31 cellular contexts compared by ENCODE assay signal in genomic region chr19:1293782-1294621, GRCh38. TPM values are rescaled to one million over a fixed set of nuclear protein-coding genes. Genes with fewer than 3 reads are reported as not detected.
"Had no signal": no experiment of that assay in that cellular context is flagged by ENCODE, and none has a peak within 500 bp of the region (broad histone marks: within the 10 kb centered on the region; RNA-seq: fewer than 3 reads in every experiment).

No MANE protein-coding gene starts in this region.

- H3K4me3 Mint-ChIP-seq: endodermal cell, nephron progenitor cell had no signal

- H3K27ac ChIP-seq: dorsolateral prefrontal cortex, epithelial cell of prostate, gastrocnemius medialis, heart left ventricle, hepatocyte, left lung, ovary, psoas muscle, skin epidermis, spleen, suprapubic skin, transverse colon, upper lobe of right lung, uterus had no signal

- H3K36me3 Mint-ChIP-seq: naive thymus-derived CD4-positive, alpha-beta T cell had no signal

- H3K9me3 Mint-ChIP-seq: endodermal cell; nephron progenitor cell; stimulated activated naive CD8-positive, alpha-beta T cell treated with anti-CD3 and anti-CD28 coated beads, Interleukin-15, amount 100 ng/mL, for 72 hours had no signal

- H3K27me3 ChIP-seq: hepatocyte had no signal

- H3K4me1 Mint-ChIP-seq: endodermal cell had no signal

- H3K4me2 ChIP-seq: hepatocyte had no signal

- ATAC-seq: esophagus mucosa; gastrocnemius medialis; heart left ventricle; left cardiac atrium; left lung; naive thymus-derived CD4-positive, alpha-beta T cell; psoas muscle; right cardiac atrium; stimulated activated naive CD8-positive, alpha-beta T cell treated with anti-CD3 and anti-CD28 coated beads, Interleukin-15, amount 100 ng/mL, for 72 hours; upper lobe of right lung had no signal

- H3K4me3 ChIP-seq: dorsolateral prefrontal cortex, gastrocnemius medialis, heart left ventricle, hepatocyte, left lung, ovary, psoas muscle, skin epidermis, spleen, suprapubic skin, transverse colon, upper lobe of right lung, uterus had no signal

- H3K4me1 ChIP-seq: psoas muscle, upper lobe of right lung had no signal

- DNase-seq: dorsolateral prefrontal cortex; effector CD4-positive, alpha-beta T cell; endodermal cell; foreskin fibroblast; gastrocnemius medialis; heart left ventricle; left cardiac atrium; left lung; mesendoderm; midbrain; naive thymus-derived CD4-positive, alpha-beta T cell; nephron progenitor cell; occipital lobe; ovary; posterior cingulate gyrus; psoas muscle; right cardiac atrium; spleen; stimulated activated CD4-positive, alpha-beta T cell treated with anti-CD3 and anti-CD28 coated beads, Interleukin-2, amount 100 ng/mL, for 48 hours; stimulated activated naive CD4-positive, alpha-beta T cell; stimulated activated naive CD8-positive, alpha-beta T cell treated with anti-CD3 and anti-CD28 coated beads, Interleukin-15, amount 100 ng/mL, for 72 hours; transverse colon; upper lobe of right lung; uterus had no signal

- H3K27ac Mint-ChIP-seq: endodermal cell; naive thymus-derived CD4-positive, alpha-beta T cell; nephron progenitor cell; stimulated activated naive CD8-positive, alpha-beta T cell treated with anti-CD3 and anti-CD28 coated beads, Interleukin-15, amount 100 ng/mL, for 72 hours had no signal

- H3K36me3 ChIP-seq: gastrocnemius medialis, heart left ventricle, left lung, ovary, spleen, suprapubic skin, transverse colon, upper lobe of right lung, uterus had no signal

- H3K9me3 ChIP-seq: gastrocnemius medialis, heart left ventricle, left lung, ovary, psoas muscle, spleen, suprapubic skin, transverse colon, upper lobe of right lung, uterus had no signal

RNA-seq across cellular contexts. Expression of gene EFNA2, which starts 8.3 kb away (rescaled TPM):
- total RNA-seq: gastrocnemius medialis; heart left ventricle; left cardiac atrium; lower leg skin; lung microvascular endothelial cell; naive thymus-derived CD4-positive, alpha-beta T cell; ovary; psoas muscle; right cardiac atrium; spleen; suprapubic skin; upper lobe of right lung had no signal
- polyA plus RNA-seq: heart left ventricle; naive thymus-derived CD4-positive, alpha-beta T cell; psoas muscle; right cardiac atrium; spleen had no signal
